8 cellular contexts compared by ENCODE assay signal in the genomic region with DNA sequence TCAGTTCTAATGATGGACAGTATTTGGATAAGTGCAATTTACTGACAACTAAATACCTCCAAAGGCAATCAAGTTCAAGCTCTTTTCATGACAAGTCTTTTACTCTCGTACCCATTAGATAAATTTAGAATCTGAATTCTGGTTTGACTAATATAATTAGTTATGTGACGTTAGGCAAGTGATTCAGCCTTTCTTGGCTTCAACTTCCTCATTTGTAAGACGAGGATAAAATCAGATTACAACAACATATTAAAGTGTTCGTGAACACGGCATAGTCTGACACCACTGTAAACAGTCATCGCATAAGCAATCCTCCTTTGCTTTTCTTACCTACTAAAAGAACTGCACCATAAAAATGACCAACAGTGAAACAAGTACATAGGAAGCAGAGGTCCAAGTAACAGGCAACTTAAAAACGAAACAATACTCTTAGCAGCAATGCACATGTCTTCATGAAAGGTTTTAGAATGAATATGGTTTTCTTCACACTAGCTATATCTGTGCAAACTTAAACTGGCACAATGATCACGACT. TPM values are rescaled to one million over a fixed set of nuclear protein-coding genes. Genes with fewer than 3 reads are reported as not detected.
A peak's percentile ranks its signal among the peaks of the same experiment; 100 is the strongest.
DNase-seq lines count a peak whose midpoint lies in the region; ATAC-seq lines count a peak whose summit lies in the region.

No MANE protein-coding gene starts in this region.

- POLR2A ChIA-PET in activated CD4-positive, alpha-beta T cell treated with anti-CD3 and anti-CD28 coated beads, Interleukin-2, amount 10 ng/mL, durations not matched to agents 7 days and 5 days (lab: Charles Lee), result no interaction called here

- H3K36me3 Mint-ChIP-seq in activated CD4-positive, alpha-beta T cell treated with anti-CD3 and anti-CD28 coated beads, Interleukin-2, amount 10 ng/mL, durations not matched to agents 7 days and 5 days (ENCODE audit: low read depth), result peaks cover 38% of the 10 kb centered on the region
- peaks cover 27% of the 10 kb centered on the region for H3K36me3 Mint-ChIP-seq in activated naive CD8-positive, alpha-beta T cell
- H3K36me3 Mint-ChIP-seq in stimulated activated naive B cell treated with anti-CD40 and anti-IgM and Interleukin-4, amounts not matched to agents 10 μg/mL and 1 μg/mL and 100 μg/mL, for 72 hours, result peaks cover 17 to 51% of the 10 kb centered on the region in 2 donors

- no peak for DNase-seq in activated CD4-positive, alpha-beta T cell treated with anti-CD3 and anti-CD28 coated beads, Interleukin-2, amount 10 ng/mL, durations not matched to agents 7 days and 5 days
- no peak for DNase-seq in activated CD4-positive, alpha-beta T cell treated with anti-CD3 and anti-CD28 coated beads for 1 hour
- DNase-seq in stimulated activated naive B cell treated with anti-CD40 and anti-IgM and Interleukin-4, amounts not matched to agents 10 μg/mL and 1 μg/mL and 100 μg/mL, for 72 hours, result peak; percentile 6
- DNase-seq in AG08395 (ENCODE audit: low spot score) (no peak), NCI-H146 treated with DMSO at 0.1 percent for 48 hours (lab: John Stamatoyannopoulos, UW; ENCODE audit: unreplicated experiment) (no peak), NCI-H2081 (lab: John Stamatoyannopoulos, UW) (no peak)

- H3K27ac Mint-ChIP-seq in activated CD4-positive, alpha-beta T cell treated with anti-CD3 and anti-CD28 coated beads, Interleukin-2, amount 10 ng/mL, durations not matched to agents 7 days and 5 days, result peak overlapping the region; percentile 89
- peak overlapping the region; percentile 85 for H3K27ac Mint-ChIP-seq in activated naive CD8-positive, alpha-beta T cell
- H3K27ac Mint-ChIP-seq in stimulated activated naive B cell treated with anti-CD40 and anti-IgM and Interleukin-4, amounts not matched to agents 10 μg/mL and 1 μg/mL and 100 μg/mL, for 72 hours, result peak overlapping the region; percentile 92

- H3K4me1 Mint-ChIP-seq in activated CD4-positive, alpha-beta T cell treated with anti-CD3 and anti-CD28 coated beads, Interleukin-2, amount 10 ng/mL, durations not matched to agents 7 days and 5 days, result peaks cover 53% of the 10 kb centered on the region
- H3K4me1 Mint-ChIP-seq in activated naive CD8-positive, alpha-beta T cell (ENCODE audit: low read depth), result peaks cover 42% of the 10 kb centered on the region
- peaks cover 21 to 35% of the 10 kb centered on the region in 2 donors for H3K4me1 Mint-ChIP-seq in stimulated activated naive B cell treated with anti-CD40 and anti-IgM and Interleukin-4, amounts not matched to agents 10 μg/mL and 1 μg/mL and 100 μg/mL, for 72 hours

- no peaks in the 10 kb centered on the region for H3K27me3 Mint-ChIP-seq in activated CD4-positive, alpha-beta T cell treated with anti-CD3 and anti-CD28 coated beads, Interleukin-2, amount 10 ng/mL, durations not matched to agents 7 days and 5 days
- no peaks in the 10 kb centered on the region for H3K27me3 Mint-ChIP-seq in activated naive CD8-positive, alpha-beta T cell
- no peaks in the 10 kb centered on the region for H3K27me3 Mint-ChIP-seq in stimulated activated naive B cell treated with anti-CD40 and anti-IgM and Interleukin-4, amounts not matched to agents 10 μg/mL and 1 μg/mL and 100 μg/mL, for 72 hours

- CTCF ChIA-PET in activated CD4-positive, alpha-beta T cell treated with anti-CD3 and anti-CD28 coated beads, Interleukin-2, amount 10 ng/mL, durations not matched to agents 7 days and 5 days (lab: Charles Lee), result interaction anchor here (0.6 to 0.9 kb wide), 2 partner anchors 9 to 45 kb away, joined by 3 read pairs; no protein-coding TSS in a partner anchor

- peak; percentile 46 for ATAC-seq in HG03196 (IDR thresholded peaks at IDR 0.05; ENCODE audit: unreplicated experiment)
- peak; percentile 79 to 85 for ATAC-seq in stimulated activated naive B cell treated with anti-CD40 and anti-IgM and Interleukin-4, amounts not matched to agents 10 μg/mL and 1 μg/mL and 100 μg/mL, for 72 hours (replicated peaks)

- H3K4me3 Mint-ChIP-seq in activated CD4-positive, alpha-beta T cell treated with anti-CD3 and anti-CD28 coated beads, Interleukin-2, amount 10 ng/mL, durations not matched to agents 7 days and 5 days, result peak overlapping the region; percentile 68
- H3K4me3 Mint-ChIP-seq in activated naive CD8-positive, alpha-beta T cell, result peak overlapping the region; percentile 42
- H3K4me3 Mint-ChIP-seq in stimulated activated naive B cell treated with anti-CD40 and anti-IgM and Interleukin-4, amounts not matched to agents 10 μg/mL and 1 μg/mL and 100 μg/mL, for 72 hours, result peak overlapping the region; percentile 78 to 79

- H3K9me3 Mint-ChIP-seq in activated CD4-positive, alpha-beta T cell treated with anti-CD3 and anti-CD28 coated beads, Interleukin-2, amount 10 ng/mL, durations not matched to agents 7 days and 5 days, result peaks cover 3% of the 10 kb centered on the region
- H3K9me3 Mint-ChIP-seq in activated naive CD8-positive, alpha-beta T cell (ENCODE audit: low read depth), result no peaks in the 10 kb centered on the region
- H3K9me3 Mint-ChIP-seq in stimulated activated naive B cell treated with anti-CD40 and anti-IgM and Interleukin-4, amounts not matched to agents 10 μg/mL and 1 μg/mL and 100 μg/mL, for 72 hours, result peaks cover 2 to 4% of the 10 kb centered on the region in 2 donors

RNA-seq across cellular contexts. Expression of a gene that starts 25.7 kb away (rescaled TPM):
- total RNA-seq in activated CD4-positive, alpha-beta T cell treated with anti-CD3 and anti-CD28 coated beads, Interleukin-2, amount 10 ng/mL, durations not matched to agents 7 days and 5 days, result 10 to 100 TPM; 46.2 to 46.5 TPM
